ENCODE assay signal across 19 cellular contexts in the genomic region with DNA sequence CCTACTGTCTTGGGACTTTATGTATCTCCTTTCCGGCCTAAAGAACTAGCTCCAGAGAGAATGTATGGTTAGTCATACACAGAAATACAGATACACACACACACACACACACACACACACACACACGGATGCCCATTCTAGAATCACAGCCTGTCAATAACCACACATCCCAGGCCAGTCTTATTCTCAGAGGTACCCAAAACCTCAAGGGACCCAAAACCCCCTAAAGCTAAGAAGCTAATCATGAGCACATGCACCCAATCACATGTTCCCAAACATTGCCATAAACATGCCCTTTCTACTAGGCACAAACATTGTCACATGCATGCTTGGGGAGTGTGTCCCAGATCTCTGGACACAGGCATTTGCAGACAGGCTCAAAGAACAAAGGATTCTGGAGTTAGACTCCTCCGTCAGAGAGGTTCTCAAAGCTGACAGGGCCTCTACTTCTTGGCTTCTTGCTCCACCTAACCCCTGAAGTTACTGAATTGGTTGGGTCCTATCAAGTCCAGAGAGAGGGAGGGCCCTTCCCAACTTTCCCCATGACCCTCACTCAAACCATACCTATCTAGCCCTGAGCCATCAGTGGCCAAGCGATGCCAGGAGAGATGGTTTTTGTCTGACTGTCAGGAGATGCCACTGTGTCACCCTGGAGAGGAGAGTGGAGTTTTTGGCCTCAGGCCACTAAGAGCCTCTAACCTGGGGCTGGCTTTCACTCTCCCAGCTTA.
"Had no signal": no experiment of that assay in that cellular context is flagged by ENCODE, and none has a peak within 500 bp of the region (broad histone marks: within the 10 kb centered on the region; RNA-seq: fewer than 3 reads in every experiment).

No MANE protein-coding gene starts in this region.

- H3K27me3 ChIP-seq: body of pancreas, esophagus squamous epithelium, gastroesophageal sphincter had no signal

- H3K27ac ChIP-seq: body of pancreas, esophagus squamous epithelium, gastroesophageal sphincter, prostate gland, thoracic aorta had no signal

- H3K4me1 ChIP-seq: prostate gland had no signal

- ATAC-seq: activated CD4-positive, alpha-beta T cell treated with anti-CD3 and anti-CD28 coated beads for 36 hours; activated naive CD8-positive, alpha-beta T cell treated with anti-CD3 and anti-CD28 coated beads, Interleukin-2, amount 50 U/mL, for 24 hours; body of pancreas; effector memory CD8-positive, alpha-beta T cell; gastroesophageal sphincter; left ventricle myocardium superior; naive thymus-derived CD4-positive, alpha-beta T cell had no signal

- H3K4me3 ChIP-seq: body of pancreas, esophagus squamous epithelium, gastroesophageal sphincter, prostate gland, thoracic aorta had no signal

- H3K36me3 ChIP-seq: esophagus squamous epithelium, gastroesophageal sphincter, prostate gland, thoracic aorta had no signal

- DNase-seq: activated B cell treated with CpG ODN at 0.5 μM for 24 hours; activated CD4-positive, alpha-beta T cell treated with anti-CD3 and anti-CD28 coated beads for 36 hours; activated CD4-positive, alpha-beta T cell treated with anti-CD3 and anti-CD28 coated beads, Interleukin-2, amount 50 U/mL, for 4 hours; activated effector memory CD4-positive, alpha-beta T cell treated with anti-CD3 and anti-CD28 coated beads, Interleukin-2, amount 50 U/mL, for 16 hours; activated naive CD4-positive, alpha-beta T cell treated with anti-CD3 and anti-CD28 coated beads, Interleukin-2, amount 50 U/mL, for 16 hours; activated naive CD8-positive, alpha-beta T cell treated with anti-CD3 and anti-CD28 coated beads, Interleukin-2, amount 50 U/mL, for 24 hours; activated T-cell treated with anti-CD3 and anti-CD28 coated beads for 4 hours; body of pancreas; caudate nucleus; effector memory CD8-positive, alpha-beta T cell; esophagus squamous epithelium; hypothalamus; left ventricle myocardium superior; naive thymus-derived CD4-positive, alpha-beta T cell; stimulated activated CD4-positive, alpha-beta T cell treated with anti-CD3 and anti-CD28 coated beads, Interleukin-4, amount 100 ng/mL, for 1 hour; stimulated activated naive CD4-positive, alpha-beta T cell had no signal

- H3K9me3 ChIP-seq: body of pancreas, esophagus squamous epithelium, gastroesophageal sphincter, prostate gland, thoracic aorta had no signal
